Comparison of ENCODE assay signal across 15 cellular contexts in genomic region chrX:38868941-38869378, GRCh38.
A peak's percentile ranks its signal among the peaks of the same experiment; 100 is the strongest.
DNase-seq lines count a peak whose midpoint lies in the region; ATAC-seq, FAIRE-seq and TF ChIP-seq lines count a peak whose summit lies in the region.
"Had no signal": no experiment of that assay in that cellular context is flagged by ENCODE, and none has a peak within 500 bp of the region (broad histone marks: within the 10 kb centered on the region; RNA-seq: fewer than 3 reads in every experiment).

No MANE protein-coding gene starts in this region.

- H3K36me3 ChIP-seq in HepG2 (replicated peaks in 1 of 2; ENCODE audit: control insufficient read depth in 1 of 2, insufficient read depth in 2 of 2, low read length in 2 of 2) = no peaks in the 10 kb centered on the region

- no peak overlapping the region for H3K27ac ChIP-seq in HepG2 (ENCODE audit: extremely low read length, insufficient read depth, low read length)

- POLR2A ChIA-PET in HepG2 (lab: Yijun Ruan, JAX) = no interaction called here

- no peak overlapping the region for H3K4me3 ChIP-seq in HepG2 (replicated peaks in 1 of 3; ENCODE audit: insufficient read depth in 1 of 3, low read depth in 2 of 3, low read length in 3 of 3)

- H3K79me2 ChIP-seq in HepG2 (ENCODE audit: insufficient read depth, low read length) = no peaks in the 10 kb centered on the region

- no peak for FAIRE-seq in HepG2 (lab: Jason Lieb, UNC)
- FAIRE-seq: H54, HTR-8/SVneo had no signal

- TF ChIP-seq EP300 in HepG2 (IDR thresholded peaks at IDR 0.05; ENCODE audit: low read depth in 2 of 2, low read length in 2 of 2) (no peak), HepG2 (CRISPR knock-in tag; IDR thresholded peaks at IDR 0.05; ENCODE audit: borderline replicate concordance) (no peak)

- no peak for TF ChIP-seq RAD21 in HepG2 (CRISPR knock-in tag; IDR thresholded peaks at IDR 0.05)

- H3K27me3 Mint-ChIP-seq in dendritic cell treated with granulocyte-macrophage colony-stimulating factor and Interleukin-4, amounts not matched to agents 40 ng/mL and 50 ng/mL, for 4 days = no peaks in the 10 kb centered on the region
- H3K27me3 Mint-ChIP-seq in activated T-cell treated with anti-CD3 and anti-CD28 coated beads, Interleukin-2, amount 50 U/mL, for 4 hours (ENCODE audit: low read depth) = no peaks in the 10 kb centered on the region
- H3K27me3 Mint-ChIP-seq: activated naive CD4-positive, alpha-beta T cell treated with anti-CD3 and anti-CD28 coated beads, Interleukin-2, amount 10 ng/mL, durations not matched to agents 7 days and 5 days; CD4-positive, CD25-positive, alpha-beta regulatory T cell had no signal

- H4K20me1 ChIP-seq in HepG2 (ENCODE audit: insufficient read depth, low read length) = no peaks in the 10 kb centered on the region

- no peak for TF ChIP-seq POLR2A in HepG2 (IDR thresholded peaks at IDR 0.05; ENCODE audit: insufficient read depth in 1 of 2, low read depth in 2 of 2, low read length in 2 of 2)

- WGBS in HepG2 (ENCODE audit: low lambda C conversion rate) = 0% methylated on average over 1 of the region's 2 CpGs

- no peaks in the 10 kb centered on the region; a peak in 1 of 5 replicates for H3K27me3 ChIP-seq in HepG2 (ENCODE audit: control insufficient read depth in 1 of 2, insufficient read depth in 2 of 2, low read length in 2 of 2)

- in situ Hi-C loops in HepG2 (cut with HindIII; ENCODE audit: extremely low pct_ligation_motif_present, low pct_unique_long_range_greater_than_20kb) = no loop called here

- no peaks in the 10 kb centered on the region for H3K4me1 ChIP-seq in HepG2 (ENCODE audit: insufficient read depth, low read length)

- no TSS peak for BruUV-seq in HepG2 (replicated peaks; lab: Mats Ljungman, UMichigan)

- no peaks in the 10 kb centered on the region for H3K9me3 Mint-ChIP-seq in dendritic cell treated with granulocyte-macrophage colony-stimulating factor and Interleukin-4, amounts not matched to agents 40 ng/mL and 50 ng/mL, for 4 days
- no peaks in the 10 kb centered on the region for H3K9me3 Mint-ChIP-seq in activated T-cell treated with anti-CD3 and anti-CD28 coated beads, Interleukin-2, amount 50 U/mL, for 4 hours
- H3K9me3 Mint-ChIP-seq: activated naive CD4-positive, alpha-beta T cell treated with anti-CD3 and anti-CD28 coated beads, Interleukin-2, amount 10 ng/mL, durations not matched to agents 7 days and 5 days; CD4-positive, CD25-positive, alpha-beta regulatory T cell; natural killer cell treated with Interleukin-12 subunit alpha and Interleukin-12 subunit beta and Interleukin-15 and Interleukin-18, amount 100 ng/mL, for 72 hours had no signal

- no peaks in the 10 kb centered on the region for H3K9me3 ChIP-seq in HepG2 (ENCODE audit: low read length)

- ATAC-seq in HepG2 (no peak), GM18517 (IDR thresholded peaks at IDR 0.05; ENCODE audit: unreplicated experiment) (no peak), HG03520 (IDR thresholded peaks at IDR 0.05; ENCODE audit: unreplicated experiment) (no peak)
- ATAC-seq in activated T-cell treated with anti-CD3 and anti-CD28 coated beads, Interleukin-2, amount 50 U/mL, for 4 hours = no peak

- peaks cover 31% of the 10 kb centered on the region for H3K4me1 Mint-ChIP-seq in dendritic cell treated with granulocyte-macrophage colony-stimulating factor and Interleukin-4, amounts not matched to agents 40 ng/mL and 50 ng/mL, for 4 days (ENCODE audit: low read depth)
- H3K4me1 Mint-ChIP-seq in activated T-cell treated with anti-CD3 and anti-CD28 coated beads, Interleukin-2, amount 50 U/mL, for 4 hours (ENCODE audit: low read depth) = no peaks in the 10 kb centered on the region
- H3K4me1 Mint-ChIP-seq: activated naive CD4-positive, alpha-beta T cell treated with anti-CD3 and anti-CD28 coated beads, Interleukin-2, amount 10 ng/mL, durations not matched to agents 7 days and 5 days; CD4-positive, CD25-positive, alpha-beta regulatory T cell had no signal

- no peak overlapping the region for H3K9ac ChIP-seq in HepG2 (ENCODE audit: insufficient read depth, low read depth, low read length)

- no peak overlapping the region for H3K4me3 Mint-ChIP-seq in dendritic cell treated with granulocyte-macrophage colony-stimulating factor and Interleukin-4, amounts not matched to agents 40 ng/mL and 50 ng/mL, for 4 days
- H3K4me3 Mint-ChIP-seq in activated T-cell treated with anti-CD3 and anti-CD28 coated beads, Interleukin-2, amount 50 U/mL, for 4 hours = no peak overlapping the region
- H3K4me3 Mint-ChIP-seq: activated naive CD4-positive, alpha-beta T cell treated with anti-CD3 and anti-CD28 coated beads, Interleukin-2, amount 10 ng/mL, durations not matched to agents 7 days and 5 days; CD4-positive, CD25-positive, alpha-beta regulatory T cell; natural killer cell treated with Interleukin-12 subunit alpha and Interleukin-12 subunit beta and Interleukin-15 and Interleukin-18, amount 100 ng/mL, for 72 hours had no signal

- no peaks in the 10 kb centered on the region for H3K36me3 Mint-ChIP-seq in dendritic cell treated with granulocyte-macrophage colony-stimulating factor and Interleukin-4, amounts not matched to agents 40 ng/mL and 50 ng/mL, for 4 days (ENCODE audit: low read depth)
- no peaks in the 10 kb centered on the region for H3K36me3 Mint-ChIP-seq in activated T-cell treated with anti-CD3 and anti-CD28 coated beads, Interleukin-2, amount 50 U/mL, for 4 hours (ENCODE audit: insufficient read depth)
- H3K36me3 Mint-ChIP-seq: activated naive CD4-positive, alpha-beta T cell treated with anti-CD3 and anti-CD28 coated beads, Interleukin-2, amount 10 ng/mL, durations not matched to agents 7 days and 5 days; CD4-positive, CD25-positive, alpha-beta regulatory T cell; natural killer cell treated with Interleukin-12 subunit alpha and Interleukin-12 subunit beta and Interleukin-15 and Interleukin-18, amount 100 ng/mL, for 72 hours had no signal

- peak; percentile 70 to 73 for DNase-seq in AML-193 (lab: John Stamatoyannopoulos, UW)
- DNase-seq in MV-4-11 (lab: John Stamatoyannopoulos, UW) = peak; percentile 80
- no peak for DNase-seq in HepG2 (ENCODE audit: low spot score)
- no peak for DNase-seq in DMS 273 (lab: John Stamatoyannopoulos, UW; ENCODE audit: unreplicated experiment)
- DNase-seq in activated T-cell treated with anti-CD3 and anti-CD28 coated beads, Interleukin-2, amount 50 U/mL, for 4 hours = no peak
- DNase-seq: activated naive CD4-positive, alpha-beta T cell treated with anti-CD3 and anti-CD28 coated beads, Interleukin-2, amount 10 ng/mL, durations not matched to agents 7 days and 5 days; CD4-positive, CD25-positive, alpha-beta regulatory T cell; glutamatergic neuron; NCI-H524 had no signal

- CTCF ChIA-PET in HepG2 (lab: Yijun Ruan, JAX; ENCODE audit: low intra/inter-chr PET ratio, low total read pairs) = no interaction called here

- intact Hi-C loops in dendritic cell treated with granulocyte-macrophage colony-stimulating factor and Interleukin-4, amounts not matched to agents 40 ng/mL and 50 ng/mL, for 4 days (cut with micrococcal nuclease) = loop anchor here (5.0 kb wide), 1 partner anchor 67 kb away; the partner anchor contains the start of gene MID1IP1
- intact Hi-C loops in HepG2 (cut with micrococcal nuclease; ENCODE audit: unreplicated experiment) = no loop called here

- no peak overlapping the region for H2AFZ ChIP-seq in HepG2 (ENCODE audit: low read length)

- peak overlapping the region; percentile 86 for H3K27ac Mint-ChIP-seq in dendritic cell treated with granulocyte-macrophage colony-stimulating factor and Interleukin-4, amounts not matched to agents 40 ng/mL and 50 ng/mL, for 4 days
- H3K27ac Mint-ChIP-seq: activated naive CD4-positive, alpha-beta T cell treated with anti-CD3 and anti-CD28 coated beads, Interleukin-2, amount 10 ng/mL, durations not matched to agents 7 days and 5 days; CD4-positive, CD25-positive, alpha-beta regulatory T cell; natural killer cell treated with Interleukin-12 subunit alpha and Interleukin-12 subunit beta and Interleukin-15 and Interleukin-18, amount 100 ng/mL, for 72 hours had no signal

- TF ChIP-seq CTCF in HepG2 (CRISPR knock-in tag; IDR thresholded peaks at IDR 0.05) = no peak

- H3K4me2 ChIP-seq in HepG2 (ENCODE audit: low read depth, low read length) = no peak overlapping the region

TF ChIP-seq in HepG2, 621 proteins besides CTCF, POLR2A, EP300 and RAD21:
- TF ChIP-seq CEBPB (IDR thresholded peaks at IDR 0.05; ENCODE audit: borderline replicate concordance, low read depth, low read length) = peak; percentile 47; the same call in 1 of the 2 replicates
- TF ChIP-seq, protein P1, sequence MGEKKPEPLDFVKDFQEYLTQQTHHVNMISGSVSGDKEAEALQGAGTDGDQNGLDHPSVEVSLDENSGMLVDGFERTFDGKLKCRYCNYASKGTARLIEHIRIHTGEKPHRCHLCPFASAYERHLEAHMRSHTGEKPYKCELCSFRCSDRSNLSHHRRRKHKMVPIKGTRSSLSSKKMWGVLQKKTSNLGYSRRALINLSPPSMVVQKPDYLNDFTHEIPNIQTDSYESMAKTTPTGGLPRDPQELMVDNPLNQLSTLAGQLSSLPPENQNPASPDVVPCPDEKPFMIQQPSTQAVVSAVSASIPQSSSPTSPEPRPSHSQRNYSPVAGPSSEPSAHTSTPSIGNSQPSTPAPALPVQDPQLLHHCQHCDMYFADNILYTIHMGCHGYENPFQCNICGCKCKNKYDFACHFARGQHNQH (CRISPR knock-in tag; IDR thresholded peaks at IDR 0.05) = no peak

Comparison
In these comparisons a context has a peak if more than half of its experiments do, and no peak if none do; other contexts are left out.
1. DNase-seq: peak in AML-193 (2 of 2) and MV-4-11 (single experiment); none in HepG2 (single experiment), DMS 273 (single experiment) and activated T-cell treated with anti-CD3 and anti-CD28 coated beads, Interleukin-2, amount 50 U/mL, for 4 hours (single experiment).